ENCODE assay signal across 19 cellular contexts in genomic region chr3:36418296-36418695, GRCh38. TPM values are rescaled to one million over a fixed set of nuclear protein-coding genes. Genes with fewer than 3 reads are reported as not detected.
"Had no signal": no experiment of that assay in that cellular context is flagged by ENCODE, and none has a peak within 500 bp of the region (broad histone marks: within the 10 kb centered on the region; RNA-seq: fewer than 3 reads in every experiment).

No MANE protein-coding gene starts in this region.

- H3K9me3 ChIP-seq: gastrocnemius medialis, suprapubic skin had no signal

- H3K36me3 ChIP-seq: adrenal gland, gastrocnemius medialis, sigmoid colon, stomach, suprapubic skin, tibial nerve had no signal

- DNase-seq: activated T-cell treated with anti-CD3 and anti-CD28 coated beads, Interleukin-2, amount 50 U/mL, for 24 hours; adrenal gland; dermis blood vessel endothelial cell; effector CD8-positive, alpha-beta T cell; gastrocnemius medialis; hypothalamus; naive thymus-derived CD8-positive, alpha-beta T cell; retina; sigmoid colon; stimulated activated CD4-positive, alpha-beta T cell treated with anti-CD3 and anti-CD28 coated beads, Interleukin-15, amount 100 ng/mL, for 24 hours; stomach; T-helper 9 cell had no signal

- FAIRE-seq: islet of Langerhans had no signal

- H3K4me3 ChIP-seq: adrenal gland, gastrocnemius medialis, lung, neural progenitor cell, sigmoid colon, smooth muscle cell, stomach, suprapubic skin, tibial nerve had no signal

- H3K4me2 ChIP-seq: neural progenitor cell, smooth muscle cell had no signal

- H3K27ac ChIP-seq: adrenal gland, gastrocnemius medialis, neural progenitor cell, sigmoid colon, stomach, suprapubic skin, tibial nerve had no signal

- H3K9ac ChIP-seq: neural progenitor cell had no signal

- H3K27me3 ChIP-seq: adrenal gland, gastrocnemius medialis, neural progenitor cell, sigmoid colon, stomach, suprapubic skin, tibial nerve had no signal

- H3K4me1 ChIP-seq: adrenal gland, gastrocnemius medialis, sigmoid colon, stomach, suprapubic skin, tibial nerve had no signal

- H2AFZ ChIP-seq: neural progenitor cell had no signal

RNA-seq across cellular contexts. Expression of gene STAC, which starts 38.0 kb away (rescaled TPM):
- total RNA-seq: naive thymus-derived CD8-positive, alpha-beta T cell; T-helper 1 cell treated with Interleukin-12 subunit alpha and Interleukin-12 subunit beta and Interleukin-4 antibody, amounts not matched to agents 30 ng/mL and 1 ng/mL, for 36 hours had no signal
- polyA plus RNA-seq: naive thymus-derived CD8-positive, alpha-beta T cell had no signal
